ENCODE assay signal across 19 cellular contexts in genomic region chr2:105494683-105495425, GRCh38.
"Had no signal": no experiment of that assay in that cellular context is flagged by ENCODE, and none has a peak within 500 bp of the region (broad histone marks: within the 10 kb centered on the region; RNA-seq: fewer than 3 reads in every experiment).

No MANE protein-coding gene starts in this region.

- FAIRE-seq: endothelial cell of umbilical vein, frontal cortex, islet of Langerhans had no signal

- H3K4me1 ChIP-seq: left lung had no signal

- H3K9me3 Mint-ChIP-seq: T-helper 1 cell treated with Interleukin-12 subunit alpha and Interleukin-12 subunit beta and Interleukin-4 antibody, amounts not matched to agents 30 μg/mL and 1 μg/mL, for 36 hours had no signal

- H3K27me3 ChIP-seq: left lung, tibial nerve had no signal

- ATAC-seq: activated CD4-positive, alpha-beta T cell treated with anti-CD3 and anti-CD28 coated beads for 36 hours; activated CD8-positive, alpha-beta T cell treated with anti-CD3 and anti-CD28 coated beads for 36 hours; left lung; SK-N-SH treated with all-trans-retinoic acid at 6 μM for 48 hours; stimulated activated naive B cell treated with anti-CD40 and anti-IgM and Interleukin-4, amounts not matched to agents 10 μg/mL and 1 μg/mL and 100 μg/mL, for 72 hours had no signal

- H3K27ac Mint-ChIP-seq: activated CD4-positive, alpha-beta T cell treated with anti-CD3 and anti-CD28 coated beads for 36 hours; activated CD8-positive, alpha-beta T cell treated with anti-CD3 and anti-CD28 coated beads for 36 hours; activated naive CD8-positive, alpha-beta T cell; memory B cell; nephron progenitor cell; stimulated activated naive B cell treated with anti-CD40 and anti-IgM and Interleukin-4, amounts not matched to agents 10 μg/mL and 1 μg/mL and 100 μg/mL, for 72 hours; T-helper 1 cell treated with Interleukin-12 subunit alpha and Interleukin-12 subunit beta and Interleukin-4 antibody, amounts not matched to agents 30 μg/mL and 1 μg/mL, for 36 hours had no signal

- H3K4me3 Mint-ChIP-seq: activated CD4-positive, alpha-beta T cell treated with anti-CD3 and anti-CD28 coated beads for 36 hours; activated CD8-positive, alpha-beta T cell treated with anti-CD3 and anti-CD28 coated beads for 36 hours; activated naive CD8-positive, alpha-beta T cell; central memory CD8-positive, alpha-beta T cell; memory B cell; nephron progenitor cell; stimulated activated naive B cell treated with anti-CD40 and anti-IgM and Interleukin-4, amounts not matched to agents 10 μg/mL and 1 μg/mL and 100 μg/mL, for 72 hours; T-helper 1 cell treated with Interleukin-12 subunit alpha and Interleukin-12 subunit beta and Interleukin-4 antibody, amounts not matched to agents 30 μg/mL and 1 μg/mL, for 36 hours had no signal

- H3K4me1 Mint-ChIP-seq: activated CD4-positive, alpha-beta T cell treated with anti-CD3 and anti-CD28 coated beads for 36 hours; central memory CD8-positive, alpha-beta T cell; memory B cell; nephron progenitor cell; stimulated activated naive B cell treated with anti-CD40 and anti-IgM and Interleukin-4, amounts not matched to agents 10 μg/mL and 1 μg/mL and 100 μg/mL, for 72 hours had no signal

- DNase-seq: activated CD4-positive, alpha-beta T cell treated with anti-CD3 and anti-CD28 coated beads for 36 hours; activated CD8-positive, alpha-beta T cell treated with anti-CD3 and anti-CD28 coated beads for 36 hours; activated gamma-delta T cell; activated T-cell treated with anti-CD3 and anti-CD28 coated beads, Interleukin-2, amount 50 U/mL, for 48 hours; amniotic stem cell; cortex of kidney; effector CD8-positive, alpha-beta T cell; left lung; nephron progenitor cell; stimulated activated naive B cell treated with anti-CD40 and anti-IgM and Interleukin-4, amounts not matched to agents 10 μg/mL and 1 μg/mL and 100 μg/mL, for 72 hours had no signal

- H3K27ac ChIP-seq: left lung had no signal

- H3K36me3 ChIP-seq: left lung, tibial nerve had no signal

- H3K27me3 Mint-ChIP-seq: activated CD4-positive, alpha-beta T cell treated with anti-CD3 and anti-CD28 coated beads for 36 hours had no signal

- H3K4me3 ChIP-seq: left lung, tibial nerve had no signal
